Comparison of ENCODE assay signal across 1 cellular context in the genomic region with DNA sequence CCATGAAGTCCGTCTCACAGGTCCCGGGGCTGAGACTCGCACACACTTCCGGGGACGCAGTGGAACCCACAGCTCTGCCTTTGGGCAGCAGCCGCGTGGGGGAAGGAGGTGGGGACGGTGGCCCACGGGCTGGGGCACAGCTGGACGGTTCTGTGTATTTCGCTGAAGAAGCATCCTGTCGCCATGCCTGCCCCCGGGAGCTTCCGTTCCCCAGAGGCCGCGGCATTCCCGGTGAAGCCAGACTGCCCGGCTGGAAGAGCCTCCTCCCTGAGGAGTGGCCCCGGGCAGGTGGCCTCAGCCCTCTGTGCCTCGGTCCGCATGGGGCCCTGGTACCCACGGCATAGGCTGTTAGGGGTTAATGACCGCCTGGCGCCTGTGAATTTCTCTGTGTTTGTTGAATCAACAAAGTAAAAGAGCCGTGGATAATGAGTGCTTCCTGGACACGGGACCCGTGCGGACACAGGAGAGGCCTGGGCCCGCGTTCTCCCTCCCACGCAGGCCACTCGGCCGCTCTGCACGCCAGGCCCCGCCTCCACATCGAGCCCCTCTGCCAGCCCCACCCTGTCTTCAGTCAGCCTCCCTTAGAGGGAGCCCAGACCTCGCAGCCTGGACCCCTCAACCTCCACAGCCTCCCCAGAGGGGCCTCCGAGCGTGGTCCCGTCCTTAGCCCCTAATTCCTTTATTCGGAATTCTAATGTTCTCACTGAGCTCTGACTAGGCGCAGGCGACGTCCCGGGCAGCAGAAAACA.
TF ChIP-seq lines count a peak whose summit lies in the region.

No MANE protein-coding gene starts in this region.

TF ChIP-seq in WTC11, 78 proteins besides CTCF, POLR2A, EP300 and RAD21 (continued from another document):
- TF ChIP-seq, protein P1, sequence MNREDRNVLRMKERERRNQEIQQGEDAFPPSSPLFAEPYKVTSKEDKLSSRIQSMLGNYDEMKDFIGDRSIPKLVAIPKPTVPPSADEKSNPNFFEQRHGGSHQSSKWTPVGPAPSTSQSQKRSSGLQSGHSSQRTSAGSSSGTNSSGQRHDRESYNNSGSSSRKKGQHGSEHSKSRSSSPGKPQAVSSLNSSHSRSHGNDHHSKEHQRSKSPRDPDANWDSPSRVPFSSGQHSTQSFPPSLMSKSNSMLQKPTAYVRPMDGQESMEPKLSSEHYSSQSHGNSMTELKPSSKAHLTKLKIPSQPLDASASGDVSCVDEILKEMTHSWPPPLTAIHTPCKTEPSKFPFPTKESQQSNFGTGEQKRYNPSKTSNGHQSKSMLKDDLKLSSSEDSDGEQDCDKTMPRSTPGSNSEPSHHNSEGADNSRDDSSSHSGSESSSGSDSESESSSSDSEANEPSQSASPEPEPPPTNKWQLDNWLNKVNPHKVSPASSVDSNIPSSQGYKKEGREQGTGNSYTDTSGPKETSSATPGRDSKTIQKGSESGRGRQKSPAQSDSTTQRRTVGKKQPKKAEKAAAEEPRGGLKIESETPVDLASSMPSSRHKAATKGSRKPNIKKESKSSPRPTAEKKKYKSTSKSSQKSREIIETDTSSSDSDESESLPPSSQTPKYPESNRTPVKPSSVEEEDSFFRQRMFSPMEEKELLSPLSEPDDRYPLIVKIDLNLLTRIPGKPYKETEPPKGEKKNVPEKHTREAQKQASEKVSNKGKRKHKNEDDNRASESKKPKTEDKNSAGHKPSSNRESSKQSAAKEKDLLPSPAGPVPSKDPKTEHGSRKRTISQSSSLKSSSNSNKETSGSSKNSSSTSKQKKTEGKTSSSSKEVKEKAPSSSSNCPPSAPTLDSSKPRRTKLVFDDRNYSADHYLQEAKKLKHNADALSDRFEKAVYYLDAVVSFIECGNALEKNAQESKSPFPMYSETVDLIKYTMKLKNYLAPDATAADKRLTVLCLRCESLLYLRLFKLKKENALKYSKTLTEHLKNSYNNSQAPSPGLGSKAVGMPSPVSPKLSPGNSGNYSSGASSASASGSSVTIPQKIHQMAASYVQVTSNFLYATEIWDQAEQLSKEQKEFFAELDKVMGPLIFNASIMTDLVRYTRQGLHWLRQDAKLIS (CRISPR knock-in tag; IDR thresholded peaks at IDR 0.05; ENCODE audit: borderline replicate concordance): no peak
- TF ChIP-seq ZNF263 (CRISPR knock-in tag; IDR thresholded peaks at IDR 0.05; ENCODE audit: low read depth): no peak
- no peak for TF ChIP-seq OVOL2 (CRISPR knock-in tag; IDR thresholded peaks at IDR 0.05; ENCODE audit: borderline replicate concordance)
- no peak for TF ChIP-seq ZNF532 (CRISPR knock-in tag; IDR thresholded peaks at IDR 0.05; ENCODE audit: borderline replicate concordance)
- TF ChIP-seq ATF6 (CRISPR knock-in tag; IDR thresholded peaks at IDR 0.05): no peak
- no peak for TF ChIP-seq NFE2L1 (CRISPR knock-in tag; IDR thresholded peaks at IDR 0.05)
- no peak for TF ChIP-seq JUN (CRISPR knock-in tag; IDR thresholded peaks at IDR 0.05)
- no peak for TF ChIP-seq ZMAT4 (CRISPR knock-in tag; IDR thresholded peaks at IDR 0.05)
- no peak for TF ChIP-seq USF2 (CRISPR knock-in tag; IDR thresholded peaks at IDR 0.05)
- TF ChIP-seq TEAD4 (CRISPR knock-in tag; IDR thresholded peaks at IDR 0.05): no peak
